Comparison of ENCODE assay signal across 8 cellular contexts in genomic region chr1:22053018-22053860, GRCh38. TPM values are rescaled to one million over a fixed set of nuclear protein-coding genes. Genes with fewer than 3 reads are reported as not detected.
A peak's percentile ranks its signal among the peaks of the same experiment; 100 is the strongest.
DNase-seq lines count a peak whose midpoint lies in the region; ATAC-seq, FAIRE-seq and TF ChIP-seq lines count a peak whose summit lies in the region.

No MANE protein-coding gene starts in this region.

- H3K18ac ChIP-seq in H1 (ENCODE audit: extremely low read depth, low read length) (peak overlapping the region; percentile 64; the same call in 1 of the 2 replicates), mesenchymal stem cell (ENCODE audit: low read depth in 1 of 2, low read length in 2 of 2) (peak overlapping the region; percentile 97 to 100)

- peak overlapping the region; percentile 23 for H3K56ac ChIP-seq in H1 (replicated peaks; ENCODE audit: insufficient read length, low read depth, low read length)

- H3K27me3 ChIP-seq in H1 (replicated peaks in 1 of 4; ENCODE audit: control insufficient read depth in 3 of 4, extremely low read depth in 1 of 4, insufficient read depth in 3 of 4, low read length in 3 of 4) (no peaks in the 10 kb centered on the region), mesenchymal stem cell (ENCODE audit: control insufficient read depth in 1 of 2, insufficient read depth in 1 of 2, low read length in 2 of 2) (no peaks in the 10 kb centered on the region)

- H3K4me3 ChIP-seq in A549 (peak overlapping the region; percentile 100), H1 (ENCODE audit: extremely low read depth in 1 of 4, insufficient read depth in 2 of 4, low read depth in 3 of 4, low read length in 4 of 4) (peak overlapping the region; percentile 51 to 87 (median 75)), mesenchymal stem cell (ENCODE audit: insufficient read depth in 1 of 2, low read depth in 1 of 2, low read length in 2 of 2) (peak overlapping the region; percentile 80 to 100)

- H3K9me3 ChIP-seq in A549, result no peaks in the 10 kb centered on the region
- H3K9me3 ChIP-seq in H1 (ENCODE audit: insufficient read depth in 2 of 2, low read depth in 1 of 2, low read length in 1 of 2), result no peaks in the 10 kb centered on the region
- no peaks in the 10 kb centered on the region for H3K9me3 ChIP-seq in mesenchymal stem cell (ENCODE audit: control insufficient read depth, low read length)

- under 1% methylated on average over 22 of the region's 70 CpGs for WGBS in A549 (ENCODE audit: missing lambda C conversion rate)
- WGBS in H1 (ENCODE audit: extremely low coverage in 1 of 2, insufficient coverage in 1 of 2, insufficient read length in 1 of 2, insufficient replicate concordance in 2 of 2, low coverage in 1 of 2, low lambda C conversion rate in 2 of 2, missing lambda C conversion rate in 1 of 2), 2 experiments, result 1% methylated on average over 17 of the region's 70 CpGs; no CpG with 5 or more reads in 1 of the 2 experiments
- WGBS in mesenchymal stem cell, result 0% methylated on average over 12 of the region's 70 CpGs

- 0 out of 2 replicates have a peak overlapping the region, but pooled peaks have one; percentile 13 for H2AFZ ChIP-seq in H1 (ENCODE audit: low read length)
- no peak overlapping the region for H2AFZ ChIP-seq in mesenchymal stem cell (ENCODE audit: low read depth, low read length)

- peak overlapping the region; percentile 100 for H3K27ac ChIP-seq in A549
- peak overlapping the region; percentile 95 for H3K27ac ChIP-seq in H1 (ENCODE audit: low read depth, low read length)
- peak overlapping the region; percentile 99 for H3K27ac ChIP-seq in mesenchymal stem cell (ENCODE audit: low read length, poor library complexity, severe bottlenecking)

- POLR2A ChIA-PET in A549 (lab: Yijun Ruan, JAX) (interaction anchor here (1.0 to 2.0 kb wide), 2 partner anchors 27 to 29 kb away, joined by 3 to 13 read pairs; no protein-coding TSS in a partner anchor), H1 (lab: Charles Lee; ENCODE audit: partially characterized antibody) (interaction anchor here (0.9 to 5.1 kb wide), 11 partner anchors 9 to 61 kb away, joined by 3 to 27 read pairs (median 4); no protein-coding TSS in a partner anchor)

- peak; percentile 67 to 75 for ATAC-seq in A549
- peak; percentile 32 for ATAC-seq in HG03066 (IDR thresholded peaks at IDR 0.05; ENCODE audit: low read depth, unreplicated experiment)

- H3K23ac ChIP-seq in H1 (ENCODE audit: insufficient read length) (no peak overlapping the region), mesenchymal stem cell (ENCODE audit: low read length in 2 of 2) (peak overlapping the region; percentile 90 to 97)

- H2BK120ac ChIP-seq in H1 (replicated peaks; ENCODE audit: low read depth, low read length) (no peak overlapping the region), mesenchymal stem cell (ENCODE audit: low read depth, low read length) (peak overlapping the region; percentile 100)

- H3K4me1 ChIP-seq in A549 (peaks cover 18% of the 10 kb centered on the region), H1 (replicated peaks in 1 of 4; ENCODE audit: control insufficient read depth in 3 of 4, insufficient read depth in 4 of 4, low read length in 3 of 4) (peaks cover 0 to 3% (median 2%) of the 10 kb centered on the region in 4 experiments; a peak in 4 of 7 replicates), mesenchymal stem cell (ENCODE audit: control insufficient read depth, insufficient read depth, low read depth, low read length) (peaks cover 12% of the 10 kb centered on the region)

- H4K20me1 ChIP-seq in H1 (replicated peaks in 1 of 2; ENCODE audit: control insufficient read depth in 1 of 2, insufficient read depth in 2 of 2, low read length in 2 of 2), result peaks cover 4 to 7% of the 10 kb centered on the region in 2 experiments

- H4K8ac ChIP-seq in H1 (ENCODE audit: extremely low read depth, insufficient read depth, low read length), result peak overlapping the region; percentile 92; the same call in 1 of the 2 replicates
- H4K8ac ChIP-seq in mesenchymal stem cell (ENCODE audit: low read length), result peak overlapping the region; percentile 94

- H2AK5ac ChIP-seq in H1 (ENCODE audit: low read depth, low read length) (no peak overlapping the region; the same call in 1 of the 2 replicates), mesenchymal stem cell (ENCODE audit: low read length, severe bottlenecking) (peak overlapping the region; percentile 81)

- H3K23me2 ChIP-seq in H1 (ENCODE audit: low read depth, low read length), result peaks cover 5% of the 10 kb centered on the region; the same call in 1 of the 2 replicates

- no peak for TF ChIP-seq EP300 in A549 (IDR thresholded peaks at IDR 0.05)
- no peak for TF ChIP-seq EP300 in H1 (IDR thresholded peaks at IDR 0.05; ENCODE audit: borderline replicate concordance in 1 of 2, low read depth in 2 of 2, low read length in 2 of 2)

- H3K4ac ChIP-seq in H1 (replicated peaks; ENCODE audit: insufficient read length, low read depth, low read length) (peak overlapping the region; percentile 66), mesenchymal stem cell (ENCODE audit: low read depth in 1 of 2, low read length in 2 of 2) (peak overlapping the region in 1 of 2 experiments; percentile 97)

- H3K14ac ChIP-seq in H1 (ENCODE audit: insufficient read length) (no peak overlapping the region), mesenchymal stem cell (ENCODE audit: low read length in 2 of 2) (peak overlapping the region; percentile 68 to 89)

- FAIRE-seq in A549 (lab: Jason Lieb, UNC), result no peak
- FAIRE-seq in GM18507 (lab: Jason Lieb, UNC), result peak; percentile 67
- no peak for FAIRE-seq in H1 (lab: Jason Lieb, UNC)

- peaks cover 34 to 47% of the 10 kb centered on the region in 2 experiments for H3K79me2 ChIP-seq in H1 (ENCODE audit: control insufficient read depth in 1 of 2, insufficient read depth in 2 of 2, low read length in 2 of 2)

- TF ChIP-seq CTCF in A549 (IDR thresholded peaks at IDR 0.05) (no peak), H1 (IDR thresholded peaks at IDR 0.05; ENCODE audit: control extremely low read depth in 1 of 3, insufficient read depth in 1 of 3, low read depth in 1 of 3, low read length in 3 of 3) (no peak)

- H4K91ac ChIP-seq in H1 (replicated peaks; ENCODE audit: insufficient read length, low read length) (peak overlapping the region; percentile 46), mesenchymal stem cell (ENCODE audit: low read length) (peak overlapping the region; percentile 96)

- peak overlapping the region; percentile 61 for H4K5ac ChIP-seq in H1 (ENCODE audit: insufficient read length, low read depth, low read length)

- CTCF ChIA-PET in A549 (lab: Yijun Ruan, JAX), result no interaction called here
- CTCF ChIA-PET in H1 (lab: Charles Lee; ENCODE audit: partially characterized antibody), result interaction anchor here (0.7 to 1.8 kb wide), 2 partner anchors 291 to 621 kb away, joined by 3 read pairs; no protein-coding TSS in a partner anchor

- H2BK12ac ChIP-seq in H1 (ENCODE audit: low read depth, low read length) (no peak overlapping the region), mesenchymal stem cell (ENCODE audit: low read length in 2 of 2) (no peak overlapping the region)

- 0 out of 8 replicates have a peak, but pooled peaks cover 0 to 2% (median 0%) of the 10 kb centered on the region in 4 experiments for H3K36me3 ChIP-seq in H1 (ENCODE audit: control insufficient read depth in 2 of 4, insufficient read depth in 4 of 4, low read length in 3 of 4)
- H3K36me3 ChIP-seq in mesenchymal stem cell (ENCODE audit: control insufficient read depth in 1 of 2, insufficient read depth in 2 of 2, low read depth in 1 of 2, low read length in 2 of 2), result peaks cover 7 to 22% of the 10 kb centered on the region in 2 experiments

- TF ChIP-seq RAD21 in A549 (conservative IDR thresholded peaks at IDR 0.05 in 1 of 2, IDR thresholded peaks at IDR 0.05 in 1 of 2), result no peak
- no peak for TF ChIP-seq RAD21 in H1 (IDR thresholded peaks at IDR 0.05 in 1 of 2, conservative IDR thresholded peaks at IDR 0.05 in 1 of 2; ENCODE audit: low read depth in 2 of 2, low read length in 2 of 2)

- no peak overlapping the region for H2BK20ac ChIP-seq in H1 (ENCODE audit: low read length)

- peak overlapping the region; percentile 80 to 93 (median 84) for H3K9ac ChIP-seq in H1 (replicated peaks in 1 of 4; ENCODE audit: extremely low read depth in 1 of 4, low read depth in 3 of 4, low read length in 3 of 4)
- H3K9ac ChIP-seq in mesenchymal stem cell (ENCODE audit: low read length), result peak overlapping the region; percentile 99

- H3K79me1 ChIP-seq in H1 (ENCODE audit: low read depth, low read length) (peaks cover 3% of the 10 kb centered on the region), mesenchymal stem cell (replicated peaks; ENCODE audit: low read length, poor library complexity, severe bottlenecking) (no peaks in the 10 kb centered on the region)

- DNase-seq in A549 (ENCODE audit: low read depth in 1 of 2, low spot score in 1 of 2) (peak in 1 of 2 experiments; percentile 56), GM18507 (ENCODE audit: extremely low spot score, insufficient read length, low read depth) (no peak), NCI-H510A (lab: John Stamatoyannopoulos, UW) (peak; percentile 40), H1 (ENCODE audit: low read depth in 1 of 2, low spot score in 2 of 2) (peak in 1 of 2 experiments; percentile 65), mesenchymal stem cell (peak; percentile 87)
- peak; percentile 27 to 29 for DNase-seq in activated CD8-positive, alpha-beta memory T cell treated with anti-CD3 and anti-CD28 coated beads for 1 hour (ENCODE audit: extremely low read depth in 1 of 2, low read depth in 1 of 2)
- DNase-seq in stimulated activated CD8-positive, alpha-beta memory T cell treated with anti-CD3 and anti-CD28 coated beads, Interleukin-4, amount 100 ng/mL, for 48 hours, result peak; percentile 59

- no peak for TF ChIP-seq POLR2A in A549 (IDR thresholded peaks at IDR 0.05; ENCODE audit: low read length)
- peak in 1 of 2 experiments; percentile 51; a peak in 1 of 3 replicates for TF ChIP-seq POLR2A in H1 (IDR thresholded peaks at IDR 0.05; ENCODE audit: control extremely low read depth in 1 of 2, low read depth in 2 of 2, low read length in 2 of 2)

- H2BK15ac ChIP-seq in H1 (ENCODE audit: low read length), result no peak overlapping the region
- peak overlapping the region; percentile 52 for H2BK15ac ChIP-seq in mesenchymal stem cell (ENCODE audit: low read depth, poor library complexity, severe bottlenecking)

- H3K4me2 ChIP-seq in A549, result peak overlapping the region; percentile 99
- peak overlapping the region; percentile 90 to 93 for H3K4me2 ChIP-seq in H1 (ENCODE audit: insufficient read depth in 1 of 2, low read depth in 2 of 2, low read length in 2 of 2)
- peak overlapping the region; percentile 53 for H3K4me2 ChIP-seq in mesenchymal stem cell (ENCODE audit: low read length, poor library complexity, severe bottlenecking)

- peak overlapping the region; percentile 2 for H2BK5ac ChIP-seq in H1 (ENCODE audit: low read depth, low read length)
- peak overlapping the region; percentile 96 for H2BK5ac ChIP-seq in mesenchymal stem cell (ENCODE audit: low read depth, low read length, poor library complexity, severe bottlenecking)

RNA-seq across cellular contexts. Expression of gene CDC42, which starts 0.7 kb away (rescaled TPM):
- polyA plus RNA-seq in A549 (2011; rRNA removed) (212 and 251 TPM in 2 replicates), A549 (2017; fragmentation: RNase III; extraction: RNeasy Plus Mini Kit Qiagen cat#74134 plus additional on column Dnase treatment) (151 to 159 TPM (median 155 TPM) in 3 replicates), H1 (2011; rRNA removed) (57.1 and 110 TPM in 2 replicates)
- 56.2 and 64.9 TPM in 2 replicates for polyA plus RNA-seq in A549 (2012; cell fraction: cytosol; rRNA removed)
- 19.1 and 31.5 TPM in 2 replicates for polyA plus RNA-seq in A549 (2012; cell fraction: nucleus; rRNA removed)
- polyA minus RNA-seq in A549 (2011; rRNA and poly(A)+ RNA removed), result 104 and 107 TPM in 2 replicates
- 179 and 182 TPM in 2 replicates for total RNA-seq in H1 (2021; fragmentation: NEBNext Ultra II Directional; extraction: Animal tissue kit (Norgen Biotek cat#: 25700))
- 110 TPM for polyA plus RNA-seq in H1 (2011; cell fraction: cytosol; rRNA removed)
- polyA plus RNA-seq in H1 (2011; cell fraction: nucleus; rRNA removed), result 25.3 TPM
- polyA plus RNA-seq in H1 (2012, experiment 1 of 2), result 124 to 252 TPM (median 148 TPM) in 4 replicates
- polyA plus RNA-seq in H1 (2012, experiment 2 of 2), result 100 TPM
- polyA plus RNA-seq in H1 (2013, experiment 1 of 2), result 150 TPM
- 157 TPM for polyA plus RNA-seq in H1 (2013, experiment 2 of 2)
- polyA minus RNA-seq in H1 (2011; rRNA and poly(A)+ RNA removed), result 126 and 213 TPM in 2 replicates
- polyA minus RNA-seq in H1 (2011; cell fraction: cytosol; rRNA and poly(A)+ RNA removed), result 63.3 TPM
- polyA minus RNA-seq in H1 (2011; cell fraction: nucleus; rRNA and poly(A)+ RNA removed), result 46.2 TPM
- polyA plus RNA-seq in mesenchymal stem cell (2013, experiment 1 of 2), result 316 TPM
- 326 TPM for polyA plus RNA-seq in mesenchymal stem cell (2013, experiment 2 of 2)

RNA-seq across cellular contexts. Expression of gene CELA3A, which starts 51.8 kb away (rescaled TPM):
- polyA plus RNA-seq in A549 (2011; rRNA removed), result not detected in 2 replicates
- polyA plus RNA-seq in A549 (2012; cell fraction: cytosol; rRNA removed), result 0.04 TPM in 1 of 2 replicates, not detected in the other
- polyA plus RNA-seq in A549 (2012; cell fraction: nucleus; rRNA removed), result not detected in 2 replicates
- polyA plus RNA-seq in A549 (2017; fragmentation: RNase III; extraction: RNeasy Plus Mini Kit Qiagen cat#74134 plus additional on column Dnase treatment), result not detected in 3 replicates
- not detected in 2 replicates for polyA minus RNA-seq in A549 (2011; rRNA and poly(A)+ RNA removed)
- not detected in 2 replicates for total RNA-seq in H1 (2021; fragmentation: NEBNext Ultra II Directional; extraction: Animal tissue kit (Norgen Biotek cat#: 25700))
- 0.09 TPM in 1 of 2 replicates, not detected in the other for polyA plus RNA-seq in H1 (2011; rRNA removed)
- polyA plus RNA-seq in H1 (2011; cell fraction: cytosol; rRNA removed), result not detected
- polyA plus RNA-seq in H1 (2011; cell fraction: nucleus; rRNA removed), result not detected
- polyA plus RNA-seq in H1 (2012, experiment 1 of 2), result not detected in 4 replicates
- polyA plus RNA-seq in H1 (2012, experiment 2 of 2), result not detected
- polyA plus RNA-seq in H1 (2013, experiment 1 of 2), result not detected
- polyA plus RNA-seq in H1 (2013, experiment 2 of 2), result not detected
- not detected in 2 replicates for polyA minus RNA-seq in H1 (2011; rRNA and poly(A)+ RNA removed)
- not detected for polyA minus RNA-seq in H1 (2011; cell fraction: cytosol; rRNA and poly(A)+ RNA removed)
- polyA minus RNA-seq in H1 (2011; cell fraction: nucleus; rRNA and poly(A)+ RNA removed), result not detected
- not detected for polyA plus RNA-seq in mesenchymal stem cell (2013, experiment 1 of 2)
- polyA plus RNA-seq in mesenchymal stem cell (2013, experiment 2 of 2), result not detected

Comparison
In these comparisons a context has a peak if more than half of its experiments do, and no peak if none do; other contexts are left out.
1. Of the 18 proteins assayed by ChIP-seq in both H1 and A549: peak only in H1: CEBPB and JUN; only in A549: none; in both: PHF8; in neither: 14; mixed calls (peak in some experiments, not most) for 1.